19 cellular contexts compared by ENCODE assay signal in the genomic region with DNA sequence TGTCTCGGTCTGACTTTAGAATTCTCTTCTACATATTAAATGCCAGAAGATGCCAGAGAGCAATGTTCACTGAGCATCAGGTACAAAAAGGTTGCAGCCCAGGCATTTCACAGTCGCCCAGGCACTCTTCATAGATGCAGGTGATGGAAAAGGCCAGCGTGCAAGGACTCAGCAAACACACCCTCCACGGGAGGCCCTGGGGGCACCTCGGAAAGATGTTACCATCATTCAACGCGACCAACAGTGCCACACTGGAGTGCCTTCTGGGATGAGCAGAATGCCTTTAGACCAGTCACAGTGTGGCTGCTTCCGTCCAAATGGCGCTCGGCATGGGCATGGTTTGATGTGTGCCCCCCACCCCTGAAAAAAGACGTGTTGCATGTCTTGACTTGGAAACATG.
"Had no signal": no experiment of that assay in that cellular context is flagged by ENCODE, and none has a peak within 500 bp of the region (broad histone marks: within the 10 kb centered on the region; RNA-seq: fewer than 3 reads in every experiment).

No MANE protein-coding gene starts in this region.

- H3K27ac ChIP-seq: SJSA1 had no signal

- H3K4me3 ChIP-seq: SJSA1 had no signal

- DNase-seq: activated CD4-positive, alpha-beta T cell treated with anti-CD3 and anti-CD28 coated beads for 36 hours; activated CD8-positive, alpha-beta T cell treated with anti-CD3 and anti-CD28 coated beads for 36 hours; activated effector memory CD4-positive, alpha-beta T cell treated with Interleukin-2 at 50 U/mL for 16 hours; activated naive CD4-positive, alpha-beta T cell; activated T-cell treated with anti-CD3 and anti-CD28 coated beads, Interleukin-2, amount 50 U/mL, for 24 hours; aorta; KG1; NCI-H1092; NCI-H1417; NCI-H1694; NCI-H2029; NCI-H510A treated with DMSO at 0.1 percent for 48 hours; NCI-H69; PC-3; SHP77; T-cell; T-helper 2 cell; T1000 had no signal

- H3K27me3 ChIP-seq: SJSA1 had no signal

- H3K9me3 ChIP-seq: SJSA1 had no signal

- ATAC-seq: activated CD4-positive, alpha-beta T cell treated with anti-CD3 and anti-CD28 coated beads for 36 hours; activated CD8-positive, alpha-beta T cell treated with anti-CD3 and anti-CD28 coated beads for 36 hours; PC-3; T-cell had no signal

- H3K36me3 ChIP-seq: SJSA1 had no signal
